In the genomic region with DNA sequence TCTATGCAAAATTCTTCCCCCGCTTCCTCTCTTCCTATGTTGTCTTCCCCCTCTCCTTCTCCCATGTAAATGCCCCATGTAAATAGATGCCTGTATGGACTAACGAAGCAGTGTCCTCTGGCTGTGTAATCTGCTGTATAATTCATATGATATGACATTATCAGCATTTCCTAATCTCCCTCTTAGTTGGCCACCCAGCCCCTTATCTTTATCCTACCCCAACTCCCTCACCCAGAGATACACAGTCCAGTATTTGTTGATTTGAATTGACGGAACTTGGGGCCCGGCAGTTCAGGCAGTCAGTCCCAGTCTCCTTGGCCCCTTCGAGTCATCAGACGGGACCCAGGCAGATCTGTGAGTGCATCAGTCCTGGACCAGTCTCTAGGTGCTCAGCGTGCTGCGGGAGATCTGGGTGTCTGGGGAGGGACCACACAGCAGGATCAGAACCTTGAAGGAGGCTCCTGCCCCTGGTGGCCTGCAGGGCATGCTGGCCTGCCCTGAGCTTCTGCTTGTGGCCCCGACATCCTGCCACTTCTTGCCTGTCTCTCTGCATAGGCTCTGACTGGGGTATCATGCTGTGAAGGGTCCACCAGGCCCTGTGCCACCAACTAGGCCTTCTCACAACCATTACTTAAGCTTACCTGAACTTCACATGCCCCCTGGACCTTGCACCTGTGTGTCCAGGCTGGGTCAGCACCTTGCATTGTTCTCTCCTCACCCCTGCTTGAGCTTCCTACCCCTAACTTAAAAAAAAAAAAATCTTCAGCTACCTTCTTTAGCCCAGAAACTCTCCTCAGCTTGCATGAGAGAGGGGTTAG, we compare ENCODE assay signal across 1 cellular context.
TF ChIP-seq lines count a peak whose summit lies in the region.

No MANE protein-coding gene starts in this region.

TF ChIP-seq in GM12878, 131 proteins besides CTCF, POLR2A, EP300 and RAD21 (continued from another document):
- TF ChIP-seq, protein P1, sequence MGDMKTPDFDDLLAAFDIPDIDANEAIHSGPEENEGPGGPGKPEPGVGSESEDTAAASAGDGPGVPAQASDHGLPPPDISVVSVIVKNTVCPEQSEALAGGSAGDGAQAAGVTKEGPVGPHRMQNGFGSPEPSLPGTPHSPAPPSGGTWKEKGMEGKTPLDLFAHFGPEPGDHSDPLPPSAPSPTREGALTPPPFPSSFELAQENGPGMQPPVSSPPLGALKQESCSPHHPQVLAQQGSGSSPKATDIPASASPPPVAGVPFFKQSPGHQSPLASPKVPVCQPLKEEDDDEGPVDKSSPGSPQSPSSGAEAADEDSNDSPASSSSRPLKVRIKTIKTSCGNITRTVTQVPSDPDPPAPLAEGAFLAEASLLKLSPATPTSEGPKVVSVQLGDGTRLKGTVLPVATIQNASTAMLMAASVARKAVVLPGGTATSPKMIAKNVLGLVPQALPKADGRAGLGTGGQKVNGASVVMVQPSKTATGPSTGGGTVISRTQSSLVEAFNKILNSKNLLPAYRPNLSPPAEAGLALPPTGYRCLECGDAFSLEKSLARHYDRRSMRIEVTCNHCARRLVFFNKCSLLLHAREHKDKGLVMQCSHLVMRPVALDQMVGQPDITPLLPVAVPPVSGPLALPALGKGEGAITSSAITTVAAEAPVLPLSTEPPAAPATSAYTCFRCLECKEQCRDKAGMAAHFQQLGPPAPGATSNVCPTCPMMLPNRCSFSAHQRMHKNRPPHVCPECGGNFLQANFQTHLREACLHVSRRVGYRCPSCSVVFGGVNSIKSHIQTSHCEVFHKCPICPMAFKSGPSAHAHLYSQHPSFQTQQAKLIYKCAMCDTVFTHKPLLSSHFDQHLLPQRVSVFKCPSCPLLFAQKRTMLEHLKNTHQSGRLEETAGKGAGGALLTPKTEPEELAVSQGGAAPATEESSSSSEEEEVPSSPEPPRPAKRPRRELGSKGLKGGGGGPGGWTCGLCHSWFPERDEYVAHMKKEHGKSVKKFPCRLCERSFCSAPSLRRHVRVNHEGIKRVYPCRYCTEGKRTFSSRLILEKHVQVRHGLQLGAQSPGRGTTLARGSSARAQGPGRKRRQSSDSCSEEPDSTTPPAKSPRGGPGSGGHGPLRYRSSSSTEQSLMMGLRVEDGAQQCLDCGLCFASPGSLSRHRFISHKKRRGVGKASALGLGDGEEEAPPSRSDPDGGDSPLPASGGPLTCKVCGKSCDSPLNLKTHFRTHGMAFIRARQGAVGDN (IDR thresholded peaks at IDR 0.05), result no peak
- TF ChIP-seq ATF7 (IDR thresholded peaks at IDR 0.05; ENCODE audit: low read depth) (no peak), YY1 (IDR thresholded peaks at IDR 0.05; ENCODE audit: low read depth, low read length) (no peak), IRF4 (IDR thresholded peaks at IDR 0.05; ENCODE audit: low read depth, low read length) (no peak), HDAC6 (IDR thresholded peaks at IDR 0.05; ENCODE audit: unreplicated experiment) (no peak), KLF5 (IDR thresholded peaks at IDR 0.05; ENCODE audit: partially characterized antibody) (no peak), ZSCAN29 (IDR thresholded peaks at IDR 0.05) (no peak), RAD51 (IDR thresholded peaks at IDR 0.05) (no peak), SREBF2 (IDR thresholded peaks at IDR 0.05; ENCODE audit: low read length) (no peak), BRCA1 (IDR thresholded peaks at IDR 0.05; ENCODE audit: low read depth, low read length) (no peak), IKZF1 (conservative IDR thresholded peaks at IDR 0.05) (no peak), RUNX3 (IDR thresholded peaks at IDR 0.05; ENCODE audit: low read length) (no peak), BHLHE40 (IDR thresholded peaks at IDR 0.05; ENCODE audit: borderline replicate concordance in 1 of 2, low read depth in 2 of 2, low read length in 1 of 2) (no peak), FOXK2 (IDR thresholded peaks at IDR 0.05) (no peak)
- TF ChIP-seq, protein P2, sequence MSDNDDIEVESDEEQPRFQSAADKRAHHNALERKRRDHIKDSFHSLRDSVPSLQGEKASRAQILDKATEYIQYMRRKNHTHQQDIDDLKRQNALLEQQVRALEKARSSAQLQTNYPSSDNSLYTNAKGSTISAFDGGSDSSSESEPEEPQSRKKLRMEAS (IDR thresholded peaks at IDR 0.05; ENCODE audit: low read depth, low read length), result no peak
